In genomic region chr20:50152394-50153152, GRCh38 we compare ENCODE assay signal across 8 cellular contexts. TPM values are rescaled to one million over a fixed set of nuclear protein-coding genes. Genes with fewer than 3 reads are reported as not detected.
DNase-seq lines count a peak whose midpoint lies in the region; ATAC-seq, FAIRE-seq and TF ChIP-seq lines count a peak whose summit lies in the region.

No MANE protein-coding gene starts in this region.

- no peak overlapping the region for H3K27ac ChIP-seq in iPS DF 6.9 (ENCODE audit: low read length)

- DNase-seq in NCI-H526 (lab: John Stamatoyannopoulos, UW), result peak; percentile 39 to 75
- no peak for DNase-seq in NCI-H526 treated with DMSO at 0.1 percent for 48 hours (lab: John Stamatoyannopoulos, UW)
- no peak for DNase-seq in WTC11 (ENCODE audit: low spot score)
- DNase-seq in iPS DF 6.9 (ENCODE audit: low read depth, low spot score), result no peak
- DNase-seq in stimulated activated naive CD8-positive, alpha-beta T cell treated with anti-CD3 and anti-CD28 coated beads, Interleukin-15, amount 100 ng/mL, for 72 hours, result no peak
- no peak for DNase-seq in RPMI8226
- DNase-seq in urothelium cell line (ENCODE audit: low spot score), result no peak

- H3K36me3 Mint-ChIP-seq in WTC11, result peaks cover 9% of the 10 kb centered on the region

- CTCF ChIA-PET in WTC11 (lab: Charles Lee), result interaction anchor here (0.5 to 3.8 kb wide), 20 partner anchors 8 to 762 kb away, joined by 3 to 89 read pairs (median 9); no protein-coding TSS in a partner anchor

- H3K4me3 ChIP-seq in iPS DF 6.9 (ENCODE audit: low read length), result peak overlapping the region; percentile 70; the same call in 1 of the 2 replicates

- POLR2A ChIA-PET in WTC11 (lab: Charles Lee), result interaction anchor here (0.5 to 2.9 kb wide), 12 partner anchors 9 to 176 kb away, joined by 3 to 15 read pairs (median 4); no protein-coding TSS in a partner anchor

- FAIRE-seq in urothelium cell line (lab: Jason Lieb, UNC), result no peak

- H3K27me3 Mint-ChIP-seq in WTC11 (ENCODE audit: low read depth), result peaks cover 15% of the 10 kb centered on the region
- H3K27me3 Mint-ChIP-seq in stimulated activated naive CD8-positive, alpha-beta T cell treated with anti-CD3 and anti-CD28 coated beads, Interleukin-15, amount 100 ng/mL, for 72 hours, result no peaks in the 10 kb centered on the region

- no peaks in the 10 kb centered on the region for H3K9me3 Mint-ChIP-seq in WTC11
- no peaks in the 10 kb centered on the region for H3K9me3 Mint-ChIP-seq in stimulated activated naive CD8-positive, alpha-beta T cell treated with anti-CD3 and anti-CD28 coated beads, Interleukin-15, amount 100 ng/mL, for 72 hours

- H3K27ac Mint-ChIP-seq in WTC11, result peak overlapping the region; percentile 89
- peak overlapping the region; percentile 92 to 96 for H3K27ac Mint-ChIP-seq in stimulated activated naive CD8-positive, alpha-beta T cell treated with anti-CD3 and anti-CD28 coated beads, Interleukin-15, amount 100 ng/mL, for 72 hours

- no CpG with 5 or more reads among the region's 4 CpGs for WGBS in iPS DF 6.9 (ENCODE audit: insufficient coverage, insufficient read length)

- no peaks in the 10 kb centered on the region for H3K27me3 ChIP-seq in iPS DF 6.9 (ENCODE audit: control insufficient read depth, insufficient read depth, low read length)

- no peaks in the 10 kb centered on the region for H3K9me3 ChIP-seq in iPS DF 6.9 (ENCODE audit: control insufficient read depth, insufficient read depth, low read length)

- H3K4me3 Mint-ChIP-seq in WTC11, result peak overlapping the region; percentile 83
- peak overlapping the region; percentile 89 to 93 for H3K4me3 Mint-ChIP-seq in stimulated activated naive CD8-positive, alpha-beta T cell treated with anti-CD3 and anti-CD28 coated beads, Interleukin-15, amount 100 ng/mL, for 72 hours

- H3K4me1 ChIP-seq in iPS DF 6.9 (ENCODE audit: control insufficient read depth, insufficient read depth, low read length), result peaks cover 7% of the 10 kb centered on the region; the same call in 1 of the 2 replicates

- H3K4me1 Mint-ChIP-seq in WTC11, result peaks cover 46% of the 10 kb centered on the region
- peaks cover 64% of the 10 kb centered on the region for H3K4me1 Mint-ChIP-seq in stimulated activated naive CD8-positive, alpha-beta T cell treated with anti-CD3 and anti-CD28 coated beads, Interleukin-15, amount 100 ng/mL, for 72 hours

- H3K36me3 ChIP-seq in iPS DF 6.9 (ENCODE audit: control insufficient read depth, insufficient read depth, low read length), result 0 out of 2 replicates have a peak, but pooled peaks cover 3% of the 10 kb centered on the region

- no peak for TF ChIP-seq CTCF in WTC11 (IDR thresholded peaks at IDR 0.05)

- ATAC-seq in WTC11, result peak; percentile 8; the same call in 1 of the 2 replicates
- no peak for ATAC-seq in stimulated activated naive CD8-positive, alpha-beta T cell treated with anti-CD3 and anti-CD28 coated beads, Interleukin-15, amount 100 ng/mL, for 72 hours
- no peak for ATAC-seq in GM21447 (IDR thresholded peaks at IDR 0.05; ENCODE audit: unreplicated experiment)

TF ChIP-seq in WTC11, 78 proteins besides CTCF, POLR2A, EP300 and RAD21:
- TF ChIP-seq KAT7 (CRISPR knock-in tag; IDR thresholded peaks at IDR 0.05; ENCODE audit: borderline replicate concordance), result no peak
- TF ChIP-seq ZNF138 (CRISPR knock-in tag; conservative IDR thresholded peaks at IDR 0.05), result no peak
- peak; percentile 35; the same call in 1 of the 2 replicates for TF ChIP-seq GABPB1 (CRISPR knock-in tag; IDR thresholded peaks at IDR 0.05)
- TF ChIP-seq HMGA2 (CRISPR knock-in tag; IDR thresholded peaks at IDR 0.05), result no peak

RNA-seq across cellular contexts. Expression of gene PEDS1, which starts 0.9 kb away (rescaled TPM):
- total RNA-seq in WTC11 (2021), result 35.0 to 36.7 TPM (median 35.6 TPM) in 3 replicates

RNA-seq across cellular contexts. Expression of gene CEBPB, which starts 38.1 kb away (rescaled TPM):
- 23.5 to 29.1 TPM (median 25.6 TPM) in 3 replicates for total RNA-seq in WTC11 (2021)

RNA-seq across cellular contexts. Expression of gene UBE2V1, which starts 39.6 kb away (rescaled TPM):
- total RNA-seq in WTC11 (2021), result 132 to 146 TPM (median 144 TPM) in 3 replicates

Comparison
In these comparisons a context has a peak if more than half of its experiments do, and no peak if none do; other contexts are left out.
1. DNase-seq: peak in NCI-H526 (2 of 2); none in NCI-H526 treated with DMSO at 0.1 percent for 48 hours (single experiment), WTC11 (single experiment), iPS DF 6.9 (single experiment), stimulated activated naive CD8-positive, alpha-beta T cell treated with anti-CD3 and anti-CD28 coated beads, Interleukin-15, amount 100 ng/mL, for 72 hours (0 of 2), RPMI8226 (single experiment) and urothelium cell line (single experiment).